Comparison of ENCODE assay signal across 20 cellular contexts in the genomic region with DNA sequence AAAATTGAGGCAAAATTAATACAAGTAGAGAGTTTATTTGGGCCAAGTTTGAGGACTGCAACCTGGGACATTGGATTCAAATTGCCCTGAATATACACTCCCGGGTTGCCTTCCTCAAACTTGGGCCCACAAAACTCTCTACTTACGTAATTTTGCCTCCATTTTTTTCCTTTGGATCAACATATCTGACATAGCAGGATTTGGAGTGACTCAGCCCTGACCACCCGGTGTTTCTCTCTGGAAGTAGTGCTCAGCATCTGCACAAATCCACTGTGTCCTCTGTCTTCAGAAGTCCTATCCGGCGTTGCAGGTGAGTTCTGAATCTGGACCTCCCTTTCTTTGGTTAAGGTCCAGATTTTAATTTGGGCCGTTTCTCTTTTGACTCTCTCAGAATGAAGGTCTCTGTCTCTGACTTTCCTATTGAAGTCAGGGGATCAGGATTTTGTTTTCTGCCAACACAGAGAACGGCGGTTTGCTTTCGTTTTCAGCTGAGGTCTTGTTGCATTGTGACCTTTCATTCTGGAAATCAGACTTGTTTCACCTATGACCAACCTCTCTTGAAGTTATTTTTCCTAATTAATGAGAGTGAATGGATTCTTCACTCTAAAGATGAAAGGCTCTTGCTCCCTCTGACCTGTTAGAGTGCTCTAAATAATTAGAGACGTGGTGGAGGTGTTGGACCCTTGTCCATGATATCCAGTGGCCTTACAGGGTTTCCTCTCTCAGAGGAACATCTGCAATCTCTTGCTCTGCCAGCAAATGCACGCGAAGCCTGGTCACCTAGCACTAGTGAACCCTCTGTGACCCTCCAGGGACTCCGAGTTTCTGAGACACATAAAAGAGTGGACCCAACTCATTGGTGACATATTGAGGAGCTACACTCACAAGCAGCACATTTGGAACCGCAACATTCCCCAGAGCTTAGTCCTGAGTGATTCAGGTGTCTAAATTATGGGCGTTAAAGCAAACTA. TPM values are rescaled to one million over a fixed set of nuclear protein-coding genes. Genes with fewer than 3 reads are reported as not detected.
DNase-seq lines count a peak whose midpoint lies in the region; ATAC-seq, FAIRE-seq and TF ChIP-seq lines count a peak whose summit lies in the region.
"Had no signal": no experiment of that assay in that cellular context is flagged by ENCODE, and none has a peak within 500 bp of the region (broad histone marks: within the 10 kb centered on the region; RNA-seq: fewer than 3 reads in every experiment).

No MANE protein-coding gene starts in this region.

- no peaks in the 10 kb centered on the region for H3K9me3 ChIP-seq in K562 (replicated peaks; ENCODE audit: control insufficient read depth, insufficient read depth, low read depth, low read length)
- no peaks in the 10 kb centered on the region for H3K9me3 ChIP-seq in psoas muscle
- H3K9me3 ChIP-seq in lower lobe of right lung: no peaks in the 10 kb centered on the region
- H3K9me3 ChIP-seq: BE2C had no signal

- intact Hi-C loops in K562 (cut with micrococcal nuclease): no loop called here
- intact Hi-C loops in psoas muscle (cut with DNase I): no loop called here
- intact Hi-C loops in lower lobe of right lung (cut with DNase I): no loop called here

- DNase-seq in GM18507 (ENCODE audit: extremely low spot score, insufficient read length, low read depth): no peak
- DNase-seq in NCI-H774 (lab: John Stamatoyannopoulos, UW): peak; percentile 19
- peak in 3 of 4 experiments; percentile 33 to 47 (median 47) for DNase-seq in K562 (ENCODE audit: extremely low read depth in 1 of 4, low spot score in 3 of 4)
- no peak for DNase-seq in psoas muscle
- no peak for DNase-seq in mucosa of gallbladder (ENCODE audit: low spot score)
- DNase-seq in lower lobe of right lung: no peak
- no peak for DNase-seq in stimulated activated CD4-positive, alpha-beta T cell treated with anti-CD3 and anti-CD28 coated beads, Interleukin-12 subunit alpha, Interleukin-12 subunit beta, amount 100 ng/mL, for 4 hours
- DNase-seq in activated naive CD8-positive, alpha-beta T cell treated with anti-CD3 and anti-CD28 coated beads, Interleukin-2, amount 50 U/mL, for 24 hours: no peak
- DNase-seq: activated CD4-positive, alpha-beta T cell treated with anti-CD3 and anti-CD28 coated beads, Interleukin-2, amount 10 ng/mL, durations not matched to agents 24 days and 14 days; activated T-cell treated with anti-CD3 and anti-CD28 coated beads, Interleukin-2, amount 50 U/mL, for 4 hours; BE2C; cerebellar nuclear complex; immature natural killer cell; mesendoderm; NCI-H2029 treated with DMSO at 0.1 percent for 48 hours; NCI-H526 treated with DMSO at 0.1 percent for 48 hours; stimulated activated naive B cell treated with anti-CD40 and anti-IgM and Interleukin-4, amounts not matched to agents 10 μg/mL and 1 μg/mL and 100 μg/mL, for 72 hours had no signal

- no peaks in the 10 kb centered on the region for H3K36me3 Mint-ChIP-seq in activated naive CD8-positive, alpha-beta T cell treated with anti-CD3 and anti-CD28 coated beads, Interleukin-2, amount 50 U/mL, for 24 hours (ENCODE audit: low read depth)
- H3K36me3 Mint-ChIP-seq: immature natural killer cell; stimulated activated naive B cell treated with anti-CD40 and anti-IgM and Interleukin-4, amounts not matched to agents 10 μg/mL and 1 μg/mL and 100 μg/mL, for 72 hours had no signal

- H3K4me1 ChIP-seq in K562 (replicated peaks in 1 of 2; ENCODE audit: control insufficient read depth in 2 of 2, insufficient read depth in 2 of 2, low read length in 2 of 2) (peaks cover 0 to 13% of the 10 kb centered on the region in 2 experiments; a peak in 3 of 5 replicates), psoas muscle (no peaks in the 10 kb centered on the region), lower lobe of right lung (no peaks in the 10 kb centered on the region)
- H3K4me1 ChIP-seq: BE2C had no signal

- no peak overlapping the region for H3K27ac Mint-ChIP-seq in activated naive CD8-positive, alpha-beta T cell treated with anti-CD3 and anti-CD28 coated beads, Interleukin-2, amount 50 U/mL, for 24 hours
- H3K27ac Mint-ChIP-seq: activated CD4-positive, alpha-beta T cell treated with anti-CD3 and anti-CD28 coated beads, Interleukin-2, amount 10 ng/mL, durations not matched to agents 24 days and 14 days; immature natural killer cell; stimulated activated naive B cell treated with anti-CD40 and anti-IgM and Interleukin-4, amounts not matched to agents 10 μg/mL and 1 μg/mL and 100 μg/mL, for 72 hours had no signal

- in situ Hi-C loops in K562 (cut with MboI): no loop called here

- TF ChIP-seq RAD21 in K562 (CRISPR knock-in tag; conservative IDR thresholded peaks at IDR 0.05 in 1 of 2, IDR thresholded peaks at IDR 0.05 in 1 of 2): no peak

- 29% methylated on average over 15 of the region's 15 CpGs for WGBS in K562 (ENCODE audit: insufficient coverage, low coverage, missing lambda C conversion rate)
- WGBS in psoas muscle, 3 donors: 78 to 82% (median 80%) methylated on average over 15 of the region's 15 CpGs

- H3K36me3 ChIP-seq in K562 (ENCODE audit: control insufficient read depth, insufficient read depth, low read length): no peaks in the 10 kb centered on the region
- no peaks in the 10 kb centered on the region for H3K36me3 ChIP-seq in psoas muscle (ENCODE audit: insufficient read depth in 1 of 2, low read depth in 1 of 2)
- H3K36me3 ChIP-seq in lower lobe of right lung: no peaks in the 10 kb centered on the region
- H3K36me3 ChIP-seq: BE2C had no signal

- TF ChIP-seq POLR2A in K562 (conservative IDR thresholded peaks at IDR 0.05): no peak

- H3K4me3 ChIP-seq in K562 (0 out of 2 replicates have a peak overlapping the region, but pooled peaks have one; percentile 5), psoas muscle (peak overlapping the region; percentile 28), lower lobe of right lung (no peak overlapping the region)

- H3K27me3 ChIP-seq in K562 (ENCODE audit: control insufficient read depth in 2 of 2, insufficient read depth in 2 of 2, low read length in 2 of 2) (no peaks in the 10 kb centered on the region), psoas muscle (ENCODE audit: insufficient read depth in 3 of 3, low read length in 2 of 3) (no peaks in the 10 kb centered on the region), lower lobe of right lung (ENCODE audit: low read depth) (no peaks in the 10 kb centered on the region)
- H3K27me3 ChIP-seq: BE2C had no signal

- no peaks in the 10 kb centered on the region for H3K9me3 Mint-ChIP-seq in activated naive CD8-positive, alpha-beta T cell treated with anti-CD3 and anti-CD28 coated beads, Interleukin-2, amount 50 U/mL, for 24 hours
- H3K9me3 Mint-ChIP-seq: activated CD4-positive, alpha-beta T cell treated with anti-CD3 and anti-CD28 coated beads, Interleukin-2, amount 10 ng/mL, durations not matched to agents 24 days and 14 days; activated T-cell treated with anti-CD3 and anti-CD28 coated beads, Interleukin-2, amount 50 U/mL, for 4 hours; immature natural killer cell; stimulated activated naive B cell treated with anti-CD40 and anti-IgM and Interleukin-4, amounts not matched to agents 10 μg/mL and 1 μg/mL and 100 μg/mL, for 72 hours had no signal

- H3K4me3 Mint-ChIP-seq in activated naive CD8-positive, alpha-beta T cell treated with anti-CD3 and anti-CD28 coated beads, Interleukin-2, amount 50 U/mL, for 24 hours: no peak overlapping the region
- H3K4me3 Mint-ChIP-seq: activated CD4-positive, alpha-beta T cell treated with anti-CD3 and anti-CD28 coated beads, Interleukin-2, amount 10 ng/mL, durations not matched to agents 24 days and 14 days; activated T-cell treated with anti-CD3 and anti-CD28 coated beads, Interleukin-2, amount 50 U/mL, for 4 hours; immature natural killer cell; stimulated activated naive B cell treated with anti-CD40 and anti-IgM and Interleukin-4, amounts not matched to agents 10 μg/mL and 1 μg/mL and 100 μg/mL, for 72 hours had no signal

- peak; percentile 52; the same call in 2 of the 3 replicates for ATAC-seq in K562
- ATAC-seq in psoas muscle: no peak
- ATAC-seq in lower lobe of right lung: no peak
- ATAC-seq in activated naive CD8-positive, alpha-beta T cell treated with anti-CD3 and anti-CD28 coated beads, Interleukin-2, amount 50 U/mL, for 24 hours: no peak
- ATAC-seq: activated T-cell treated with anti-CD3 and anti-CD28 coated beads, Interleukin-2, amount 50 U/mL, for 4 hours; stimulated activated naive B cell treated with anti-CD40 and anti-IgM and Interleukin-4, amounts not matched to agents 10 μg/mL and 1 μg/mL and 100 μg/mL, for 72 hours had no signal

- no peak for TF ChIP-seq EP300 in K562 (IDR thresholded peaks at IDR 0.05; ENCODE audit: low read length)

- H3K27ac ChIP-seq in K562 (ENCODE audit: extremely low read depth, low read depth, low read length) (no peak overlapping the region), psoas muscle (no peak overlapping the region), lower lobe of right lung (no peak overlapping the region)
- H3K27ac ChIP-seq: RWPE1 had no signal

- POLR2A ChIA-PET in K562 (lab: Yijun Ruan, JAX): interaction anchor here (1.8 kb wide), 1 partner anchor 10 kb away, joined by 6 read pairs; no protein-coding TSS in a partner anchor

- TF ChIP-seq CTCF in K562 (IDR thresholded peaks at IDR 0.05 in 2 of 3, conservative IDR thresholded peaks at IDR 0.05 in 1 of 3; ENCODE audit: insufficient read depth in 2 of 3, low read depth in 1 of 3, low read length in 3 of 3) (no peak), psoas muscle (IDR thresholded peaks at IDR 0.05) (no peak), lower lobe of right lung (IDR thresholded peaks at IDR 0.05) (no peak)

- no peaks in the 10 kb centered on the region for H3K79me2 ChIP-seq in K562 (ENCODE audit: control insufficient read depth, insufficient read depth, low read length)

- no peaks in the 10 kb centered on the region for H4K20me1 ChIP-seq in K562 (replicated peaks; ENCODE audit: control insufficient read depth, insufficient read depth, low read length)

- H3K9me1 ChIP-seq in K562 (ENCODE audit: control insufficient read depth, insufficient read depth, low read length): no peaks in the 10 kb centered on the region

- peak overlapping the region; percentile 55 for H3K4me2 ChIP-seq in K562 (ENCODE audit: insufficient read depth, low read length)

- H3K9ac ChIP-seq in K562 (ENCODE audit: insufficient read depth in 1 of 2, low read depth in 2 of 2, low read length in 2 of 2): peak overlapping the region; percentile 13 to 31; a peak in 3 of 4 replicates

- no peaks in the 10 kb centered on the region for H3K4me1 Mint-ChIP-seq in activated naive CD8-positive, alpha-beta T cell treated with anti-CD3 and anti-CD28 coated beads, Interleukin-2, amount 50 U/mL, for 24 hours
- H3K4me1 Mint-ChIP-seq: activated CD4-positive, alpha-beta T cell treated with anti-CD3 and anti-CD28 coated beads, Interleukin-2, amount 10 ng/mL, durations not matched to agents 24 days and 14 days; immature natural killer cell had no signal

- no TSS peak for BruUV-seq in K562 (replicated peaks; lab: Mats Ljungman, UMichigan)

- CTCF ChIA-PET in K562 (lab: Yijun Ruan, JAX; ENCODE audit: low intra/inter-chr PET ratio): no interaction called here

- FAIRE-seq in GM18507 (lab: Jason Lieb, UNC) (peak; percentile 69), K562 (lab: Jason Lieb, UNC) (peak; percentile 37)
- FAIRE-seq: endometrium had no signal

- no peaks in the 10 kb centered on the region for H3K27me3 Mint-ChIP-seq in activated naive CD8-positive, alpha-beta T cell treated with anti-CD3 and anti-CD28 coated beads, Interleukin-2, amount 50 U/mL, for 24 hours
- H3K27me3 Mint-ChIP-seq: activated CD4-positive, alpha-beta T cell treated with anti-CD3 and anti-CD28 coated beads, Interleukin-2, amount 10 ng/mL, durations not matched to agents 24 days and 14 days had no signal

- H2AFZ ChIP-seq in K562 (ENCODE audit: low read depth, low read length): peak overlapping the region; percentile 86

RNA-seq across cellular contexts. Expression of a gene that starts 13.6 kb away (rescaled TPM):
- not detected in 2 replicates for total RNA-seq in K562 (2011; cell fraction: chromatin; rRNA removed; ENCODE audit: low replicate concordance)
- total RNA-seq in K562 (2011; cell fraction: nucleolus; rRNA removed): not detected in 2 replicates
- total RNA-seq in K562 (2011; cell fraction: nucleoplasm; rRNA removed): not detected in 2 replicates
- total RNA-seq in K562 (2014; rRNA removed) (not detected in 2 replicates), K562 (2014; rRNA removed; fragmentation: Illumina TruSeq; extraction: Trizol) (0.03 TPM in 1 of 2 replicates, not detected in the other), K562 (2015; rRNA removed; fragmentation: Illumina TruSeq; extraction: Trizol) (0.07 TPM in 1 of 2 replicates, not detected in the other), K562 (2021) (not detected in 2 replicates), psoas muscle (under 1 TPM in 2 of 4 donors, not detected in 2; 0.20 to 0.63 TPM), mucosa of gallbladder (0.12 TPM), lower lobe of right lung (1.2 TPM)
- polyA plus RNA-seq in K562 (2011; rRNA removed) (not detected in 2 replicates), K562 (2014; fragmentation: Illumina TruSeq; extraction: Trizol) (not detected in 2 replicates), K562 (2014; fragmentation: Nextera tagmentation; extraction: Ambion mirVana) (not detected), K562 (2014; rRNA removed) (not detected in 2 replicates), psoas muscle (under 1 TPM in 2 of 3 donors, not detected in 1; 0.05 to 0.06 TPM)
- not detected in 2 replicates for polyA plus RNA-seq in K562 (2011; cell fraction: cytosol; rRNA removed)
- 0.03 TPM in 1 of 2 replicates, not detected in the other for polyA plus RNA-seq in K562 (2011; cell fraction: nucleus; rRNA removed)
- 0.07 TPM in 2 replicates for polyA plus RNA-seq in K562 (2012)
- not detected in 2 replicates for polyA minus RNA-seq in K562 (2011; rRNA and poly(A)+ RNA removed)
- polyA minus RNA-seq in K562 (2011; cell fraction: cytosol; rRNA and poly(A)+ RNA removed): not detected in 2 replicates
- not detected in 2 replicates for polyA minus RNA-seq in K562 (2011; cell fraction: nucleus; rRNA and poly(A)+ RNA removed)
- total RNA-seq: activated CD4-positive, alpha-beta T cell treated with anti-CD3 and anti-CD28 coated beads, Interleukin-2, amount 10 ng/mL, durations not matched to agents 24 days and 14 days; activated T-cell treated with anti-CD3 and anti-CD28 coated beads, Interleukin-2, amount 50 U/mL, for 4 hours had no signal
- polyA plus RNA-seq: immature natural killer cell had no signal

RNA-seq across cellular contexts. Expression of a gene that starts 23.2 kb away (rescaled TPM):
- total RNA-seq in K562 (2011; cell fraction: chromatin; rRNA removed; ENCODE audit: low replicate concordance): not detected in 2 replicates
- total RNA-seq in K562 (2011; cell fraction: nucleolus; rRNA removed): not detected in 2 replicates
- total RNA-seq in K562 (2011; cell fraction: nucleoplasm; rRNA removed): not detected in 2 replicates
- total RNA-seq in K562 (2014; rRNA removed) (not detected in 2 replicates), K562 (2014; rRNA removed; fragmentation: Illumina TruSeq; extraction: Trizol) (not detected in 2 replicates), K562 (2015; rRNA removed; fragmentation: Illumina TruSeq; extraction: Trizol) (not detected in 2 replicates), K562 (2021) (not detected in 2 replicates), psoas muscle (not detected), mucosa of gallbladder (not detected), lower lobe of right lung (not detected)
- polyA plus RNA-seq in K562 (2011; rRNA removed) (not detected in 2 replicates), K562 (2014; fragmentation: Illumina TruSeq; extraction: Trizol) (not detected in 2 replicates), K562 (2014; fragmentation: Nextera tagmentation; extraction: Ambion mirVana) (not detected), K562 (2014; rRNA removed) (not detected in 2 replicates), psoas muscle (not detected)
- not detected in 2 replicates for polyA plus RNA-seq in K562 (2011; cell fraction: cytosol; rRNA removed)
- polyA plus RNA-seq in K562 (2011; cell fraction: nucleus; rRNA removed): not detected in 2 replicates
- not detected in 2 replicates for polyA plus RNA-seq in K562 (2012)
- polyA minus RNA-seq in K562 (2011; rRNA and poly(A)+ RNA removed): not detected in 2 replicates
- not detected in 2 replicates for polyA minus RNA-seq in K562 (2011; cell fraction: cytosol; rRNA and poly(A)+ RNA removed)
- not detected in 2 replicates for polyA minus RNA-seq in K562 (2011; cell fraction: nucleus; rRNA and poly(A)+ RNA removed)
- total RNA-seq: activated CD4-positive, alpha-beta T cell treated with anti-CD3 and anti-CD28 coated beads, Interleukin-2, amount 10 ng/mL, durations not matched to agents 24 days and 14 days; activated T-cell treated with anti-CD3 and anti-CD28 coated beads, Interleukin-2, amount 50 U/mL, for 4 hours; urinary bladder had no signal
- polyA plus RNA-seq: immature natural killer cell, urinary bladder had no signal

RNA-seq across cellular contexts. Expression of a gene that starts 28.0 kb away (rescaled TPM):
- total RNA-seq in K562 (2011; cell fraction: chromatin; rRNA removed; ENCODE audit: low replicate concordance): 43.3 and 114 TPM in 2 replicates
- total RNA-seq in K562 (2011; cell fraction: nucleolus; rRNA removed): 72.0 and 78.4 TPM in 2 replicates
- 43.7 and 58.3 TPM in 2 replicates for total RNA-seq in K562 (2011; cell fraction: nucleoplasm; rRNA removed)
- total RNA-seq in K562 (2014; rRNA removed) (67.2 and 83.1 TPM in 2 replicates), K562 (2014; rRNA removed; fragmentation: Illumina TruSeq; extraction: Trizol) (32.5 and 44.3 TPM in 2 replicates), K562 (2015; rRNA removed; fragmentation: Illumina TruSeq; extraction: Trizol) (60.9 and 62.3 TPM in 2 replicates), K562 (2021) (74.8 and 79.1 TPM in 2 replicates), psoas muscle (100 to 1,000 TPM in 2 of 4 donors, 10 to 100 TPM in 2; 57.4 to 206 (median 111) TPM), mucosa of gallbladder (51.3 TPM), lower lobe of right lung (37.7 TPM)
- polyA plus RNA-seq in K562 (2011; rRNA removed) (77.9 and 87.2 TPM in 2 replicates), K562 (2014; fragmentation: Illumina TruSeq; extraction: Trizol) (78.8 and 84.2 TPM in 2 replicates), K562 (2014; fragmentation: Nextera tagmentation; extraction: Ambion mirVana) (10 to 100 TPM; 35.1 to 35.4 TPM), K562 (2014; rRNA removed) (74.8 and 78.8 TPM in 2 replicates), psoas muscle (100 to 1,000 TPM in 2 of 3 donors, 10 to 100 TPM in 1; 96.1 to 138 (median 125) TPM)
- 91.7 and 112 TPM in 2 replicates for polyA plus RNA-seq in K562 (2011; cell fraction: cytosol; rRNA removed)
- polyA plus RNA-seq in K562 (2011; cell fraction: nucleus; rRNA removed): 216 and 217 TPM in 2 replicates
- 51.7 and 87.9 TPM in 2 replicates for polyA plus RNA-seq in K562 (2012)
- polyA minus RNA-seq in K562 (2011; rRNA and poly(A)+ RNA removed): 68.5 and 74.2 TPM in 2 replicates
- polyA minus RNA-seq in K562 (2011; cell fraction: cytosol; rRNA and poly(A)+ RNA removed): 22.8 and 23.0 TPM in 2 replicates
- polyA minus RNA-seq in K562 (2011; cell fraction: nucleus; rRNA and poly(A)+ RNA removed): 28.0 and 47.5 TPM in 2 replicates

RNA-seq across cellular contexts. Expression of a gene that starts 38.8 kb away (rescaled TPM):
- 0.42 and 1.1 TPM in 2 replicates for total RNA-seq in K562 (2011; cell fraction: chromatin; rRNA removed; ENCODE audit: low replicate concordance)
- total RNA-seq in K562 (2011; cell fraction: nucleolus; rRNA removed): 0.13 and 0.33 TPM in 2 replicates
- 0.44 and 0.61 TPM in 2 replicates for total RNA-seq in K562 (2011; cell fraction: nucleoplasm; rRNA removed)
- total RNA-seq in K562 (2014; rRNA removed) (0.20 TPM in 1 of 2 replicates, not detected in the other), K562 (2014; rRNA removed; fragmentation: Illumina TruSeq; extraction: Trizol) (not detected in 2 replicates), K562 (2015; rRNA removed; fragmentation: Illumina TruSeq; extraction: Trizol) (not detected in 2 replicates), K562 (2021) (0.18 TPM in 1 of 2 replicates, not detected in the other), psoas muscle (1 to 10 TPM; 1.4 to 4.5 (median 3.7) TPM), mucosa of gallbladder (0.37 TPM), lower lobe of right lung (0.21 TPM)
- polyA plus RNA-seq in K562 (2011; rRNA removed) (0.10 and 0.57 TPM in 2 replicates), K562 (2014; fragmentation: Illumina TruSeq; extraction: Trizol) (0.10 and 0.28 TPM in 2 replicates), K562 (2014; fragmentation: Nextera tagmentation; extraction: Ambion mirVana) (under 1 TPM in 1 of 2 experiments, not detected in 1; 0.11 TPM), K562 (2014; rRNA removed) (0.16 TPM in 1 of 2 replicates, not detected in the other), psoas muscle (1 to 10 TPM; 1.9 to 4.1 (median 3.9) TPM)
- 0.06 and 0.16 TPM in 2 replicates for polyA plus RNA-seq in K562 (2011; cell fraction: cytosol; rRNA removed)
- polyA plus RNA-seq in K562 (2011; cell fraction: nucleus; rRNA removed): 0.59 and 0.97 TPM in 2 replicates
- polyA plus RNA-seq in K562 (2012): 0.43 and 0.60 TPM in 2 replicates
- polyA minus RNA-seq in K562 (2011; rRNA and poly(A)+ RNA removed): 0.09 and 0.32 TPM in 2 replicates
- polyA minus RNA-seq in K562 (2011; cell fraction: cytosol; rRNA and poly(A)+ RNA removed): not detected in 2 replicates
- 0.11 and 0.13 TPM in 2 replicates for polyA minus RNA-seq in K562 (2011; cell fraction: nucleus; rRNA and poly(A)+ RNA removed)
- total RNA-seq: activated T-cell treated with anti-CD3 and anti-CD28 coated beads, Interleukin-2, amount 50 U/mL, for 4 hours; urinary bladder had no signal

RNA-seq across cellular contexts. Expression of a gene that starts 43.5 kb away (rescaled TPM):
- total RNA-seq in K562 (2011; cell fraction: chromatin; rRNA removed; ENCODE audit: low replicate concordance): 0.33 and 1.5 TPM in 2 replicates
- 0.33 and 0.39 TPM in 2 replicates for total RNA-seq in K562 (2011; cell fraction: nucleolus; rRNA removed)
- total RNA-seq in K562 (2011; cell fraction: nucleoplasm; rRNA removed): 0.99 TPM in 1 of 2 replicates, not detected in the other
- total RNA-seq in K562 (2014; rRNA removed): 0.50 and 0.53 TPM in 2 replicates
- 0.29 and 0.33 TPM in 2 replicates for total RNA-seq in K562 (2014; rRNA removed; fragmentation: Illumina TruSeq; extraction: Trizol)
- total RNA-seq in K562 (2015; rRNA removed; fragmentation: Illumina TruSeq; extraction: Trizol): 0.22 and 0.41 TPM in 2 replicates
- total RNA-seq in K562 (2021): 0.44 and 0.72 TPM in 2 replicates
- polyA plus RNA-seq in K562 (2011; rRNA removed): 0.24 and 0.49 TPM in 2 replicates
- 0.07 and 0.19 TPM in 2 replicates for polyA plus RNA-seq in K562 (2011; cell fraction: cytosol; rRNA removed)
- polyA plus RNA-seq in K562 (2011; cell fraction: nucleus; rRNA removed): 0.46 and 0.48 TPM in 2 replicates
- polyA plus RNA-seq in K562 (2012): 0.38 and 0.65 TPM in 2 replicates
- polyA plus RNA-seq in K562 (2014; fragmentation: Illumina TruSeq; extraction: Trizol): 0.37 and 0.42 TPM in 2 replicates
- under 1 TPM; 0.07 to 0.10 TPM for polyA plus RNA-seq in K562 (2014; fragmentation: Nextera tagmentation; extraction: Ambion mirVana)
- 0.41 and 0.88 TPM in 2 replicates for polyA plus RNA-seq in K562 (2014; rRNA removed)
- 0.11 TPM in 1 of 2 replicates, not detected in the other for polyA minus RNA-seq in K562 (2011; rRNA and poly(A)+ RNA removed)
- polyA minus RNA-seq in K562 (2011; cell fraction: cytosol; rRNA and poly(A)+ RNA removed): not detected in 2 replicates
- polyA minus RNA-seq in K562 (2011; cell fraction: nucleus; rRNA and poly(A)+ RNA removed): 0.22 and 0.54 TPM in 2 replicates
- total RNA-seq in psoas muscle: 10 to 100 TPM in 1 of 4 donors, 1 to 10 TPM in 3; 4.1 to 15.8 (median 6.1) TPM
- 1 to 10 TPM; 2.8 to 7.9 (median 6.6) TPM for polyA plus RNA-seq in psoas muscle
- 1.1 TPM for total RNA-seq in mucosa of gallbladder
- 0.74 TPM for total RNA-seq in lower lobe of right lung
- polyA plus RNA-seq: immature natural killer cell had no signal

Comparison
In these comparisons a context has a peak if more than half of its experiments do, and no peak if none do; other contexts are left out.
1. DNase-seq: peak in NCI-H774 (single experiment) and K562 (3 of 4); none in GM18507 (single experiment), psoas muscle (0 of 2), mucosa of gallbladder (single experiment), lower lobe of right lung (single experiment), stimulated activated CD4-positive, alpha-beta T cell treated with anti-CD3 and anti-CD28 coated beads, Interleukin-12 subunit alpha, Interleukin-12 subunit beta, amount 100 ng/mL, for 4 hours (single experiment) and activated naive CD8-positive, alpha-beta T cell treated with anti-CD3 and anti-CD28 coated beads, Interleukin-2, amount 50 U/mL, for 24 hours (single experiment).